In the genomic region with DNA sequence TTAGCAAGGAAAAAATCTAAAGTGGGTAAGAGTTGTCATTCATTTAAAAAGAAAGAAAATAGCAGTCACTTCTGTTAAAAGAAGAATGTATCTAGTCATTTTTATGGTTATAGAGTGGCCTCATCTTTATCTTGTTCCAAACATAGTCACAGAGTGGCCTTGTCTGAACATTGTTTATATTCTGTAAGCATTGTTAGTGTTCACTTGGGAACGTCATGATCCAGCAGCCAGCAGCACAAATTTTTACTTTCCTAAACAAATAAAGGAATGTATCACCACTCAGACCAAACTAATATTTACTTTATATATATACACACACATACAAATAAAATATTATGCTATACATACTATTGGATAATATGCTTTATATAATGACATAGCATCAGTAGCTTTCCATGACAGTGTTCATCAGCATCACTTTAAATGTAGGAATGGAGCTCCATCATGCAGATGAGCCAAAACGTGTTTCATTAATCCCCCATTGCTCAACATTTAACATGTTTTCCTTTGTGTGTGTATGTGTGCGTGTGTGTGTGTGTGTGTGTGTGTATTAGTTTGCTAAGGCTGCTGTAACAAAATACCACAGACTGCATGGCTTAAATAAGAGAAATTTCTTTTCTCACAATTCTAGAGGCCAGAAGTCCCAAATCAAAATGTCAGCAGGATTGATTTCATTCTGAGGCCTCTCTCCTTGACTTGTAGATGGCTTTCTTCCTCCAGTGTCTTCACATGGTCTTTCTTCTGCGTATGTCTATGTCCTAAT, we compare ENCODE assay signal across 17 cellular contexts.
"Had no signal": no experiment of that assay in that cellular context is flagged by ENCODE, and none has a peak within 500 bp of the region (broad histone marks: within the 10 kb centered on the region; RNA-seq: fewer than 3 reads in every experiment).

No MANE protein-coding gene starts in this region.

- H3K9me3 ChIP-seq: ascending aorta, breast epithelium, lower lobe of right lung, SJSA1 had no signal

- H3K36me3 Mint-ChIP-seq: immature natural killer cell, mesothelial cell of epicardium had no signal

- H3K4me1 Mint-ChIP-seq: activated naive CD8-positive, alpha-beta T cell treated with anti-CD3 and anti-CD28 coated beads, Interleukin-2, amount 50 U/mL, for 24 hours; activated T-helper 17 cell treated with anti-CD3 and anti-CD28 coated beads, Interleukin-2, amount 50 U/mL, for 72 hours; immature natural killer cell had no signal

- H3K27me3 ChIP-seq: ascending aorta, breast epithelium, SJSA1 had no signal

- H3K9me3 Mint-ChIP-seq: activated naive CD8-positive, alpha-beta T cell treated with anti-CD3 and anti-CD28 coated beads, Interleukin-2, amount 50 U/mL, for 24 hours; activated T-helper 17 cell treated with anti-CD3 and anti-CD28 coated beads, Interleukin-2, amount 50 U/mL, for 72 hours; immature natural killer cell; mesothelial cell of epicardium; T-helper 2 cell treated with Interferon-gamma antibody and Interleukin-4, amounts not matched to agents 5 μg/mL and 100 μg/mL, for 36 hours had no signal

- H3K36me3 ChIP-seq: ascending aorta, breast epithelium, lower lobe of right lung, SJSA1 had no signal

- H3K27ac Mint-ChIP-seq: activated naive CD8-positive, alpha-beta T cell treated with anti-CD3 and anti-CD28 coated beads, Interleukin-2, amount 50 U/mL, for 24 hours; activated T-helper 17 cell treated with anti-CD3 and anti-CD28 coated beads, Interleukin-2, amount 50 U/mL, for 72 hours; immature natural killer cell; mesothelial cell of epicardium; T-helper 2 cell treated with Interferon-gamma antibody and Interleukin-4, amounts not matched to agents 5 μg/mL and 100 μg/mL, for 36 hours had no signal

- DNase-seq: activated CD4-positive, alpha-beta T cell treated with anti-CD3 and anti-CD28 coated beads, Interleukin-2, amount 50 U/mL, for 4 hours; activated CD4-positive, CD25-positive, alpha-beta regulatory T cell treated with anti-CD3 and anti-CD28 coated beads, Interleukin-2, amount 50 U/mL, for 72 hours; activated naive CD4-positive, alpha-beta T cell treated with Interleukin-2 at 50 U/mL for 16 hours; activated naive CD8-positive, alpha-beta T cell treated with anti-CD3 and anti-CD28 coated beads, Interleukin-2, amount 50 U/mL, for 24 hours; glutamatergic neuron; immature natural killer cell; left cardiac atrium; lower lobe of right lung; stimulated activated CD4-positive, alpha-beta T cell treated with anti-CD3 and anti-CD28 coated beads, Interleukin-4, amount 100 ng/mL, for 1 hour; stimulated activated naive CD4-positive, alpha-beta T cell had no signal

- H3K4me3 ChIP-seq: ascending aorta, breast epithelium, lower lobe of right lung, SJSA1 had no signal

- ATAC-seq: left cardiac atrium, lower lobe of right lung had no signal

- H3K4me1 ChIP-seq: breast epithelium had no signal

- H3K27ac ChIP-seq: ascending aorta, breast epithelium, lower lobe of right lung, SJSA1 had no signal

- H3K4me3 Mint-ChIP-seq: activated naive CD8-positive, alpha-beta T cell treated with anti-CD3 and anti-CD28 coated beads, Interleukin-2, amount 50 U/mL, for 24 hours; activated T-helper 17 cell treated with anti-CD3 and anti-CD28 coated beads, Interleukin-2, amount 50 U/mL, for 72 hours; immature natural killer cell; mesothelial cell of epicardium; neural crest cell; T-helper 2 cell treated with Interferon-gamma antibody and Interleukin-4, amounts not matched to agents 5 μg/mL and 100 μg/mL, for 36 hours had no signal
